13 cellular contexts compared by ENCODE assay signal in the genomic region with DNA sequence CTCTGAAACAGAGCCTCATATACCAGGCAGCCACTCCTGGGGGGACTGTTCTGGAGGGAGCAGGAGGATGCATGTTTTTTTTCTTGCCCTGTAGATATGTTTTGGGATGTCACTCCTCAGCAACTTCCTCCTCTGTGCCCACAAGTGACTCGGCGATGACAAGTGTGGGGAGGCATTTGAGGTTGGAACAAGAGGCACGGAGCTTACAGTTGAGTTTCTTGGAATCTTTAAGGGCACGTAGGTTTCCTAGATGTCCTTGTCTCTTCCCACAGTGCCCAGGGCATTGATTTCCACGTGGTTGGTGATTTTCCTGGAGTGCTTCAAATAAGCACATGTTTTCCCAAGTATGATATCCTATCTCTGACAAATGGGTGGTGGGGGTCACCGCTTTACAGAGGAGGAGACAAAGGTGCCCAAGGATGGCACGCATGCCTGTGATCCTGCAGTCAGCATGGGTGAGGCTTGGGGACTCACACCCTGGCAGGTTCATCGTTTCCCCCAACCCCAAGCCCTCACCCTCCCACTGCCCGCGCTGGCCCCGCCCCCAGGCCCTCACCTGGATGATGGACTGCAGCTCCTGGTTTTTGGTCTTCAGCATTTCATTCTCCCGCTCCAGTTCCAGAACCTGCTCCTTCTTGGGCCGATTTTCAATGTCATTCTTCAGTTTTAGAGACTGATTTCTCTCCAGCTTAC.
DNase-seq lines count a peak whose midpoint lies in the region; ATAC-seq, FAIRE-seq and TF ChIP-seq lines count a peak whose summit lies in the region.
"Had no signal": no experiment of that assay in that cellular context is flagged by ENCODE, and none has a peak within 500 bp of the region (broad histone marks: within the 10 kb centered on the region; RNA-seq: fewer than 3 reads in every experiment).

No MANE protein-coding gene starts in this region.

- H4K20me1 ChIP-seq in keratinocyte (ENCODE audit: control insufficient read depth, extremely low read depth, insufficient read depth, low read length), result no peaks in the 10 kb centered on the region

- H3K27me3 ChIP-seq in WERI-Rb-1 (ENCODE audit: insufficient read depth, low read depth, severe bottlenecking), result no peaks in the 10 kb centered on the region
- H3K27me3 ChIP-seq in keratinocyte (ENCODE audit: control insufficient read depth, extremely low read depth, insufficient read depth, low read length), result no peaks in the 10 kb centered on the region
- H3K27me3 ChIP-seq in aorta (ENCODE audit: control insufficient read depth in 1 of 2, insufficient read depth in 2 of 2, low read length in 1 of 2), result no peaks in the 10 kb centered on the region

- no peaks in the 10 kb centered on the region for H3K27me3 Mint-ChIP-seq in natural killer cell (ENCODE audit: low read depth in 2 of 2)
- H3K27me3 Mint-ChIP-seq in natural killer cell treated with Interleukin-12 subunit alpha and Interleukin-12 subunit beta and Interleukin-15 and Interleukin-18, amount 100 ng/mL, for 72 hours, result no peaks in the 10 kb centered on the region

- TF ChIP-seq CTCF in natural killer cell (IDR thresholded peaks at IDR 0.05), result no peak
- no peak for TF ChIP-seq CTCF in WERI-Rb-1 (IDR thresholded peaks at IDR 0.05; ENCODE audit: low read depth, low read length)
- TF ChIP-seq CTCF in keratinocyte (optimal IDR thresholded peaks at IDR 0.05 in 1 of 3, IDR thresholded peaks at IDR 0.05 in 1 of 3, conservative IDR thresholded peaks at IDR 0.05 in 1 of 3; ENCODE audit: extremely low read depth in 1 of 3, insufficient read depth in 2 of 3, low read length in 3 of 3), result no peak

- WGBS in aorta, 2 donors, result 87 to 89% methylated on average over 13 of the region's 13 CpGs

- H3K4me3 ChIP-seq in WERI-Rb-1 (ENCODE audit: low read depth, low read length), result no peak overlapping the region
- H3K4me3 ChIP-seq in keratinocyte (ENCODE audit: control insufficient read depth in 2 of 3, extremely low read depth in 1 of 3, insufficient read depth in 2 of 3, low read depth in 1 of 3, low read length in 3 of 3), result no peak overlapping the region
- no peak overlapping the region for H3K4me3 ChIP-seq in aorta (ENCODE audit: low read length in 2 of 2)
- H3K4me3 ChIP-seq: K562, mucosa of descending colon, SJSA1 had no signal

- no peaks in the 10 kb centered on the region for H3K9me3 Mint-ChIP-seq in natural killer cell
- H3K9me3 Mint-ChIP-seq in natural killer cell treated with Interleukin-12 subunit alpha and Interleukin-12 subunit beta and Interleukin-15 and Interleukin-18, amount 100 ng/mL, for 72 hours, result no peaks in the 10 kb centered on the region

- H2AFZ ChIP-seq in keratinocyte (ENCODE audit: control insufficient read depth, low read length), result no peak overlapping the region

- intact Hi-C loops in natural killer cell (cut with micrococcal nuclease), result no loop called here
- intact Hi-C loops in aorta (cut with DNase I), result no loop called here

- no peak for FAIRE-seq in keratinocyte (lab: Jason Lieb, UNC)
- FAIRE-seq: colon, K562 had no signal

- H3K79me2 ChIP-seq in keratinocyte (ENCODE audit: control insufficient read depth, insufficient read depth, low read length), result no peaks in the 10 kb centered on the region

- H3K9me3 ChIP-seq in WERI-Rb-1 (ENCODE audit: severe bottlenecking) (no peaks in the 10 kb centered on the region), keratinocyte (ENCODE audit: control insufficient read depth, low read depth, low read length) (no peaks in the 10 kb centered on the region), aorta (ENCODE audit: control insufficient read depth, low read length) (no peaks in the 10 kb centered on the region)
- H3K9me3 ChIP-seq: mucosa of descending colon, SJSA1 had no signal

- no peak overlapping the region for H3K9ac ChIP-seq in keratinocyte (ENCODE audit: control insufficient read depth, extremely low read depth, insufficient read depth, low read length)

- H3K9me1 ChIP-seq in keratinocyte (ENCODE audit: control insufficient read depth, extremely low read depth, insufficient read depth, low read length), result no peaks in the 10 kb centered on the region

- ATAC-seq in natural killer cell (no peak), aorta (ENCODE audit: low FRiP score) (no peak), HG03432 (IDR thresholded peaks at IDR 0.05; ENCODE audit: unreplicated experiment) (no peak)
- no peak for ATAC-seq in natural killer cell treated with Interleukin-12 subunit alpha and Interleukin-12 subunit beta and Interleukin-15 and Interleukin-18, amount 100 ng/mL, for 72 hours
- ATAC-seq: K562, mucosa of descending colon had no signal

- DNase-seq in natural killer cell (no peak), WERI-Rb-1 (no peak), keratinocyte (ENCODE audit: low read depth, low spot score) (no peak), aorta (peak; percentile 24 to 65)
- DNase-seq in natural killer cell treated with Interleukin-12 subunit alpha and Interleukin-12 subunit beta and Interleukin-15 and Interleukin-18, amount 100 ng/mL, for 72 hours (ENCODE audit: low spot score), result no peak
- no peak for DNase-seq in NK-92 treated with Interleukin-12 subunit alpha and Interleukin-12 subunit beta, amount 100 ng/mL, for 24 hours (lab: John Stamatoyannopoulos, UW)
- DNase-seq in stimulated activated naive CD4-positive, alpha-beta T cell treated with Interleukin-2 at 50 U/mL for 16 hours (lab: John Stamatoyannopoulos, UW), result no peak
- DNase-seq: mucosa of descending colon; stimulated activated CD4-positive, alpha-beta T cell treated with anti-CD3 and anti-CD28 coated beads, Interleukin-15, amount 100 ng/mL, for 24 hours had no signal

- H3K36me3 Mint-ChIP-seq in natural killer cell, result peaks cover 1% of the 10 kb centered on the region
- H3K36me3 Mint-ChIP-seq in natural killer cell treated with Interleukin-12 subunit alpha and Interleukin-12 subunit beta and Interleukin-15 and Interleukin-18, amount 100 ng/mL, for 72 hours, result peaks cover 9% of the 10 kb centered on the region

- H3K36me3 ChIP-seq in WERI-Rb-1, result no peaks in the 10 kb centered on the region
- peaks cover 5 to 7% of the 10 kb centered on the region in 2 experiments for H3K36me3 ChIP-seq in keratinocyte (ENCODE audit: control insufficient read depth in 2 of 2, extremely low read depth in 1 of 2, insufficient read depth in 2 of 2, low read length in 2 of 2)
- no peaks in the 10 kb centered on the region for H3K36me3 ChIP-seq in aorta (ENCODE audit: control insufficient read depth in 1 of 2, insufficient read depth in 2 of 2, low read length in 1 of 2)
- H3K36me3 ChIP-seq: SJSA1 had no signal

- H3K4me1 ChIP-seq in keratinocyte (ENCODE audit: control insufficient read depth, extremely low read depth, insufficient read depth, low read length), result peaks cover 11% of the 10 kb centered on the region
- H3K4me1 ChIP-seq in aorta (ENCODE audit: control insufficient read depth in 1 of 2, insufficient read depth in 2 of 2, low read length in 2 of 2), result no peaks in the 10 kb centered on the region

- dilution Hi-C loops in keratinocyte (cut with MboI; ENCODE audit: extremely low pct_ligation_motif_present, low sequenced_read_pairs), result no loop called here

- H3K4me3 Mint-ChIP-seq in natural killer cell, result no peak overlapping the region
- H3K4me3 Mint-ChIP-seq in natural killer cell treated with Interleukin-12 subunit alpha and Interleukin-12 subunit beta and Interleukin-15 and Interleukin-18, amount 100 ng/mL, for 72 hours, result no peak overlapping the region

- peak overlapping the region; percentile 18 for H3K4me2 ChIP-seq in keratinocyte (ENCODE audit: control insufficient read depth, extremely low read depth, insufficient read depth, low read depth, low read length)

- H3K27ac ChIP-seq in WERI-Rb-1 (peak overlapping the region; percentile 26; the same call in 1 of the 2 replicates), keratinocyte (ENCODE audit: control insufficient read depth, insufficient read depth, low read length) (no peak overlapping the region), aorta (ENCODE audit: low read depth in 1 of 2, low read length in 2 of 2) (no peak overlapping the region)
- H3K27ac ChIP-seq: SJSA1 had no signal

- peaks cover 14 to 16% of the 10 kb centered on the region in 2 donors for H3K4me1 Mint-ChIP-seq in natural killer cell
- peaks cover 22 to 37% of the 10 kb centered on the region in 2 donors for H3K4me1 Mint-ChIP-seq in natural killer cell treated with Interleukin-12 subunit alpha and Interleukin-12 subunit beta and Interleukin-15 and Interleukin-18, amount 100 ng/mL, for 72 hours (ENCODE audit: low read depth in 2 of 2)

- peak overlapping the region; percentile 26 to 76 for H3K27ac Mint-ChIP-seq in natural killer cell
- peak overlapping the region in 1 of 2 donors; percentile 88 for H3K27ac Mint-ChIP-seq in natural killer cell treated with Interleukin-12 subunit alpha and Interleukin-12 subunit beta and Interleukin-15 and Interleukin-18, amount 100 ng/mL, for 72 hours

Comparison
In these comparisons a context has a peak if more than half of its experiments do, and no peak if none do; other contexts are left out.
1. DNase-seq: peak in aorta (2 of 2); none in natural killer cell (single experiment), natural killer cell treated with Interleukin-12 subunit alpha and Interleukin-12 subunit beta and Interleukin-15 and Interleukin-18, amount 100 ng/mL, for 72 hours (single experiment), WERI-Rb-1 (single experiment), keratinocyte (single experiment), NK-92 treated with Interleukin-12 subunit alpha and Interleukin-12 subunit beta, amount 100 ng/mL, for 24 hours (single experiment) and stimulated activated naive CD4-positive, alpha-beta T cell treated with Interleukin-2 at 50 U/mL for 16 hours (single experiment).